In genomic region chr5:92687793-92688467, GRCh38 we compare ENCODE assay signal across 10 cellular contexts.
A peak's percentile ranks its signal among the peaks of the same experiment; 100 is the strongest.
DNase-seq lines count a peak whose midpoint lies in the region; ATAC-seq and TF ChIP-seq lines count a peak whose summit lies in the region.
"Had no signal": no experiment of that assay in that cellular context is flagged by ENCODE, and none has a peak within 500 bp of the region (broad histone marks: within the 10 kb centered on the region; RNA-seq: fewer than 3 reads in every experiment).

No MANE protein-coding gene starts in this region.

- peaks cover 6% of the 10 kb centered on the region for H3K36me3 Mint-ChIP-seq in mesothelial cell of epicardium

- peak overlapping the region; percentile 15 for H3K4me3 Mint-ChIP-seq in mesothelial cell of epicardium
- H3K4me3 Mint-ChIP-seq: memory B cell; stimulated activated naive CD8-positive, alpha-beta T cell treated with anti-CD3 and anti-CD28 coated beads, Interleukin-15, Interleukin-2, amounts not matched to agents 100 ng/mL and 50 ng/mL, for 24 hours had no signal

- TF ChIP-seq CTCF in NB4 (IDR thresholded peaks at IDR 0.05; ENCODE audit: low read depth, low read length) (no peak), choroid plexus epithelial cell (conservative IDR thresholded peaks at IDR 0.05; ENCODE audit: low read depth, low read length) (peak; percentile 79), mesothelial cell of epicardium (IDR thresholded peaks at IDR 0.05; ENCODE audit: unreplicated experiment) (no peak), coronary artery (IDR thresholded peaks at IDR 0.05) (no peak)

- H3K27ac Mint-ChIP-seq in mesothelial cell of epicardium, result peak overlapping the region; percentile 44
- H3K27ac Mint-ChIP-seq: memory B cell; stimulated activated naive CD8-positive, alpha-beta T cell treated with anti-CD3 and anti-CD28 coated beads, Interleukin-15, Interleukin-2, amounts not matched to agents 100 ng/mL and 50 ng/mL, for 24 hours had no signal

- peaks cover 27% of the 10 kb centered on the region for H3K4me1 Mint-ChIP-seq in mesothelial cell of epicardium
- H3K4me1 Mint-ChIP-seq: memory B cell had no signal

- H3K9me3 Mint-ChIP-seq in mesothelial cell of epicardium, result peaks cover 19% of the 10 kb centered on the region
- H3K9me3 Mint-ChIP-seq: memory B cell had no signal

- no peaks in the 10 kb centered on the region for H3K27me3 Mint-ChIP-seq in mesothelial cell of epicardium (ENCODE audit: low read depth)
- H3K27me3 Mint-ChIP-seq: memory B cell; stimulated activated naive CD8-positive, alpha-beta T cell treated with anti-CD3 and anti-CD28 coated beads, Interleukin-15, Interleukin-2, amounts not matched to agents 100 ng/mL and 50 ng/mL, for 24 hours had no signal

- TF ChIP-seq POLR2A in NB4 (IDR thresholded peaks at IDR 0.05; ENCODE audit: extremely low read depth, insufficient read length), result no peak

- DNase-seq in COLO829 (ENCODE audit: low spot score), result peak; percentile 15
- peak; percentile 8 for DNase-seq in NB4 (ENCODE audit: low read depth)
- peak; percentile 96 for DNase-seq in choroid plexus epithelial cell (ENCODE audit: low read depth)
- DNase-seq in mesothelial cell of epicardium (ENCODE audit: low spot score in 2 of 2, unreplicated experiment in 2 of 2), result no peak
- no peak for DNase-seq in NCI-H2029 (lab: John Stamatoyannopoulos, UW)
- no peak for DNase-seq in coronary artery (ENCODE audit: low spot score)
- DNase-seq in activated naive CD4-positive, alpha-beta T cell treated with Interleukin-2 at 50 U/mL for 16 hours, result no peak

- no peak for ATAC-seq in HG03097 (IDR thresholded peaks at IDR 0.05; ENCODE audit: low FRiP score, unreplicated experiment)

- H3K4me3 ChIP-seq in NB4 (ENCODE audit: low read depth, low read length), result no peak overlapping the region
- peak overlapping the region; percentile 36 for H3K4me3 ChIP-seq in choroid plexus epithelial cell (ENCODE audit: low read depth, low read length)
- H3K4me3 ChIP-seq in coronary artery, result no peak overlapping the region

- H3K27ac ChIP-seq in coronary artery, result no peak overlapping the region

Comparison
In these comparisons a context has a peak if more than half of its experiments do, and no peak if none do; other contexts are left out.
1. DNase-seq: peak in COLO829 (single experiment), NB4 (single experiment) and choroid plexus epithelial cell (single experiment); none in mesothelial cell of epicardium (0 of 2), NCI-H2029 (single experiment), coronary artery (single experiment) and activated naive CD4-positive, alpha-beta T cell treated with Interleukin-2 at 50 U/mL for 16 hours (single experiment).